ENCODE assay signal across 8 cellular contexts in the genomic region with DNA sequence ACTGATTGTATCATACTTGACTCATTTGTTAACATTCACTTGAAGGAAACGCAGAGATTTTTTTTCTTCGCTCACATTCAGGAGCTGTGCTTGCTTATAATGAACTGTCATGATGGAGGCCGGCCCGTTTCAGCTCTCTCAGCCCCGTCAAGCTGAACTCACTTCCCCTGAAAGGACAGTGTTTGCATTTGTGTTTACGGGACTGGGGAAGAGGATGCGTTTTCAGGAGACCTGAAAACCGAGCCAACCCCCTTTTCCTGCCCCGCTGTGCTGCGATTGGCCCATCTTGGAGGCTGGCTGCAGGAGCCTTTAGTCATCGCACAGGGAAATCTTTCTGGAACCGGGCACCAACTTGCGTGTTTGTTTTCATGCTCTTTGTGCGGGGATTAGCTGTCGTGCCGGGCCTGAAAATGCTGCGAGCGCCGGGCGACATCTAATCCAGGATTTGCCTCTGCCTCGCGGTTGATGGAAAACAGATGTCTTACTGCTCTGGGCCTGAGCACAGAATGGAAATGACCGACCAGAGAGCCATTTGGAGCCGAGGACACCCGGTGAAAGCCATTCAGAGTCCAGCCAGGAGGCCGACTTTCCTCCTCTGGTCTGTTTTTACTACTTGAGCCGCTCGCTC. TPM values are rescaled to one million over a fixed set of nuclear protein-coding genes. Genes with fewer than 3 reads are reported as not detected.
DNase-seq lines count a peak whose midpoint lies in the region; ATAC-seq and TF ChIP-seq lines count a peak whose summit lies in the region.

No MANE protein-coding gene starts in this region.

- peaks cover 6% of the 10 kb centered on the region; the same call in 1 of the 2 replicates for H3K9me3 ChIP-seq in NT2/D1 (ENCODE audit: insufficient read depth, low read length)
- H3K9me3 ChIP-seq in heart right ventricle, result peaks cover 0 to 9% (median 0%) of the 10 kb centered on the region in 11 donors

- H3K27ac ChIP-seq in heart right ventricle, result peak overlapping the region; percentile 84 to 97 (median 96)

- peak overlapping the region; percentile 94 for H3K4me3 Mint-ChIP-seq in osteocyte (ENCODE audit: unreplicated experiment)

- H3K4me1 ChIP-seq in NT2/D1 (ENCODE audit: insufficient read depth, insufficient read length) (peaks cover 4% of the 10 kb centered on the region), heart right ventricle (peaks cover 0 to 52% (median 15%) of the 10 kb centered on the region in 9 donors)

- intact Hi-C loops in heart right ventricle (cut with DNase I), result loop anchor here in 1 of 10 donors (10.0 kb wide), 1 partner anchor 93 kb away; no protein-coding TSS in a partner anchor

- H3K27me3 ChIP-seq in NT2/D1 (ENCODE audit: insufficient read depth, insufficient read length) (no peaks in the 10 kb centered on the region), heart right ventricle (peaks cover 0 to 13% (median 0%) of the 10 kb centered on the region in 7 donors)

- peak overlapping the region; percentile 87 for H3K9ac ChIP-seq in NT2/D1 (ENCODE audit: insufficient read length, low read depth)

- DNase-seq in activated CD4-positive, CD25-positive, alpha-beta regulatory T cell treated with anti-CD3 and anti-CD28 coated beads, Interleukin-2, amount 50 U/mL, for 72 hours, result no peak
- DNase-seq in NT2/D1 (ENCODE audit: low read depth, low spot score), result no peak
- DNase-seq in amygdala (lab: John Stamatoyannopoulos, UW), result peak in 54 of 56 donors; percentile 6 to 76 (median 43)
- DNase-seq in heart right ventricle, result peak; percentile 58
- DNase-seq in osteocyte (ENCODE audit: extremely low spot score, unreplicated experiment), result no peak

- H3K27ac Mint-ChIP-seq in osteocyte (ENCODE audit: unreplicated experiment), result peak overlapping the region; percentile 99

- peaks cover 14% of the 10 kb centered on the region for H3K36me3 Mint-ChIP-seq in osteocyte (ENCODE audit: unreplicated experiment)

- ATAC-seq in activated CD4-positive, CD25-positive, alpha-beta regulatory T cell treated with anti-CD3 and anti-CD28 coated beads, Interleukin-2, amount 50 U/mL, for 24 hours, result peak; percentile 79 to 83
- ATAC-seq in HG02884 (IDR thresholded peaks at IDR 0.05; ENCODE audit: unreplicated experiment) (peak; percentile 13), heart right ventricle (peak; percentile 62 to 75 (median 71)), GM18858 (IDR thresholded peaks at IDR 0.05; ENCODE audit: unreplicated experiment) (no peak)

- H3K4me3 ChIP-seq in NT2/D1 (ENCODE audit: insufficient read length, low read depth) (peak overlapping the region; percentile 71), heart right ventricle (peak overlapping the region; percentile 68 to 89 (median 82))

- peaks cover 37% of the 10 kb centered on the region for H3K4me1 Mint-ChIP-seq in osteocyte (ENCODE audit: unreplicated experiment)

- no peaks in the 10 kb centered on the region for H3K9me3 Mint-ChIP-seq in osteocyte (ENCODE audit: unreplicated experiment)

- peaks cover 4% of the 10 kb centered on the region for H3K27me3 Mint-ChIP-seq in osteocyte (ENCODE audit: unreplicated experiment)

- no peaks in the 10 kb centered on the region for H3K36me3 ChIP-seq in NT2/D1 (ENCODE audit: insufficient read depth, insufficient read length, low read length)
- no peaks in the 10 kb centered on the region for H3K36me3 ChIP-seq in heart right ventricle

- TF ChIP-seq CTCF in heart right ventricle (IDR thresholded peaks at IDR 0.05), result no peak
- no peak for TF ChIP-seq CTCF in osteocyte (IDR thresholded peaks at IDR 0.05)

- 2% methylated on average over 28 of the region's 28 CpGs for WGBS in heart right ventricle, 2 donors

RNA-seq across cellular contexts. Expression of a gene that starts 18.0 kb away (rescaled TPM):
- total RNA-seq in heart right ventricle (10 to 100 TPM; 15.2 to 33.2 (median 20.7) TPM), osteocyte (34.0 and 36.0 TPM in 2 replicates)
- 1 to 10 TPM; 2.8 to 8.2 TPM for polyA plus RNA-seq in heart right ventricle

Comparison
In these comparisons a context has a peak if more than half of its experiments do, and no peak if none do; other contexts are left out.
1. DNase-seq: peak in amygdala (54 of 56) and heart right ventricle (2 of 2); none in activated CD4-positive, CD25-positive, alpha-beta regulatory T cell treated with anti-CD3 and anti-CD28 coated beads, Interleukin-2, amount 50 U/mL, for 72 hours (single experiment), NT2/D1 (single experiment) and osteocyte (single experiment).